8 cellular contexts compared by ENCODE assay signal in genomic region chr11:14892577-14892976, GRCh38. TPM values are rescaled to one million over a fixed set of nuclear protein-coding genes. Genes with fewer than 3 reads are reported as not detected.
DNase-seq lines count a peak whose midpoint lies in the region; ATAC-seq, FAIRE-seq and TF ChIP-seq lines count a peak whose summit lies in the region.

No MANE protein-coding gene starts in this region.

- intact Hi-C loops in activated B cell treated with CpG ODN at 0.5 μM for 24 hours (cut with micrococcal nuclease) = loop anchor here (1.0 to 5.0 kb wide), 8 partner anchors 80 to 1615 kb away; partner anchors contain the start of genes BMAL1, CALCA and FAR1

- no peaks in the 10 kb centered on the region for H3K36me3 ChIP-seq in skeletal muscle tissue (ENCODE audit: control insufficient read depth in 3 of 3, insufficient read depth in 3 of 3, low read length in 3 of 3)
- H3K36me3 ChIP-seq in small intestine (ENCODE audit: control insufficient read depth in 2 of 2, insufficient read depth in 2 of 2, low read length in 2 of 2) = no peaks in the 10 kb centered on the region

- H3K56ac ChIP-seq in H9 (ENCODE audit: insufficient read length, low read depth, low read length) = no peak overlapping the region

- H2BK120ac ChIP-seq in H9 (ENCODE audit: low read depth, low read length, poor library complexity, severe bottlenecking) = no peak overlapping the region

- peaks cover 11 to 13% of the 10 kb centered on the region in 2 experiments for H3K4me1 Mint-ChIP-seq in H9
- peaks cover 26% of the 10 kb centered on the region for H3K4me1 Mint-ChIP-seq in activated B cell treated with CpG ODN at 0.5 μM for 24 hours
- peaks cover 8% of the 10 kb centered on the region for H3K4me1 Mint-ChIP-seq in glutamatergic neuron (ENCODE audit: low read depth, unreplicated experiment)

- H3K27ac Mint-ChIP-seq in H9 = no peak overlapping the region
- peak overlapping the region; percentile 76 for H3K27ac Mint-ChIP-seq in activated B cell treated with CpG ODN at 0.5 μM for 24 hours
- no peak overlapping the region for H3K27ac Mint-ChIP-seq in glutamatergic neuron (ENCODE audit: unreplicated experiment)

- no peak for TF ChIP-seq CTCF in H9 (conservative IDR thresholded peaks at IDR 0.05)
- TF ChIP-seq CTCF in activated B cell treated with CpG ODN at 0.5 μM for 24 hours (IDR thresholded peaks at IDR 0.05) = no peak
- TF ChIP-seq CTCF in glutamatergic neuron (IDR thresholded peaks at IDR 0.05; ENCODE audit: partially characterized antibody, unreplicated experiment) = no peak

- no peak overlapping the region for H2AFZ ChIP-seq in H9 (ENCODE audit: low read length)

- ATAC-seq in activated B cell treated with CpG ODN at 0.5 μM for 24 hours (ENCODE audit: low read depth) = no peak
- ATAC-seq in HG02642 (IDR thresholded peaks at IDR 0.05; ENCODE audit: poor library complexity, unreplicated experiment) = no peak
- no peak for ATAC-seq in HG03135 (IDR thresholded peaks at IDR 0.05; ENCODE audit: unreplicated experiment)
- no peak for ATAC-seq in HG02938 (IDR thresholded peaks at IDR 0.05; ENCODE audit: unreplicated experiment)

- no peaks in the 10 kb centered on the region for H3K79me1 ChIP-seq in H9 (ENCODE audit: insufficient read depth, low read depth, low read length, poor library complexity, severe bottlenecking)

- H3K9me3 Mint-ChIP-seq in H9 (peaks cover 3 to 13% of the 10 kb centered on the region in 2 experiments; a peak in 3 of 5 replicates), activated B cell treated with CpG ODN at 0.5 μM for 24 hours (no peaks in the 10 kb centered on the region), glutamatergic neuron (ENCODE audit: unreplicated experiment) (peaks cover 5% of the 10 kb centered on the region)

- H3K4ac ChIP-seq in H9 (ENCODE audit: low read depth, low read length) = no peak overlapping the region

- CTCF ChIA-PET in activated B cell treated with CpG ODN at 0.5 μM for 24 hours (lab: Charles Lee) = interaction anchor here (1.0 to 4.7 kb wide), 3 partner anchors 10 to 333 kb away, joined by 4 to 73 read pairs (median 11); no protein-coding TSS in a partner anchor

- no peaks in the 10 kb centered on the region; a peak in 2 of 7 replicates for H3K36me3 Mint-ChIP-seq in H9 (ENCODE audit: insufficient read depth in 1 of 3, low read depth in 3 of 3)
- peaks cover 7% of the 10 kb centered on the region for H3K36me3 Mint-ChIP-seq in activated B cell treated with CpG ODN at 0.5 μM for 24 hours (ENCODE audit: low read depth)
- H3K36me3 Mint-ChIP-seq in glutamatergic neuron (ENCODE audit: unreplicated experiment) = no peaks in the 10 kb centered on the region

- no peak overlapping the region for H3K14ac ChIP-seq in H9 (ENCODE audit: insufficient read depth, low read length)

- POLR2A ChIA-PET in activated B cell treated with CpG ODN at 0.5 μM for 24 hours (lab: Charles Lee) = interaction anchor here (1.3 to 3.4 kb wide), 13 partner anchors 11 to 1225 kb away, joined by 3 to 58 read pairs (median 13); partner anchors contain the start of genes COPB1, FAR1, PDE3B and PSMA1

- H3K23me2 ChIP-seq in H9 (ENCODE audit: insufficient read length, low read depth, low read length, poor library complexity, severe bottlenecking) = peaks cover 5% of the 10 kb centered on the region

- H2BK5ac ChIP-seq in H9 (ENCODE audit: insufficient read length, low read length) = no peak overlapping the region

- H3K27me3 ChIP-seq in H9 (ENCODE audit: insufficient read depth, low read length) = no peaks in the 10 kb centered on the region
- no peaks in the 10 kb centered on the region for H3K27me3 ChIP-seq in skeletal muscle tissue (ENCODE audit: control insufficient read depth in 3 of 3, insufficient read depth in 3 of 3, low read length in 3 of 3)
- no peaks in the 10 kb centered on the region for H3K27me3 ChIP-seq in small intestine (ENCODE audit: control insufficient read depth in 2 of 2, insufficient read depth in 2 of 2, low read length in 2 of 2)

- H3K23ac ChIP-seq in H9 (ENCODE audit: insufficient read length, low read depth, low read length) = no peak overlapping the region

- WGBS in H9 (ENCODE audit: extremely low coverage, insufficient read length, low lambda C conversion rate) = no CpG with 5 or more reads among the region's 2 CpGs
- 60 to 84% (median 66%) methylated on average over 2 of the region's 2 CpGs for WGBS in small intestine, 3 donors

- H2BK12ac ChIP-seq in H9 (ENCODE audit: insufficient read length, low read depth, low read length) = no peak overlapping the region

- no peak overlapping the region for H2BK15ac ChIP-seq in H9 (ENCODE audit: low read depth, low read length)

- H3K18ac ChIP-seq in H9 (ENCODE audit: insufficient read length, low read depth, low read length) = no peak overlapping the region

- peaks cover 24% of the 10 kb centered on the region for H3K27me3 Mint-ChIP-seq in H9 (ENCODE audit: low read depth)
- peaks cover 2% of the 10 kb centered on the region for H3K27me3 Mint-ChIP-seq in activated B cell treated with CpG ODN at 0.5 μM for 24 hours
- H3K27me3 Mint-ChIP-seq in glutamatergic neuron (ENCODE audit: unreplicated experiment) = peaks cover 1% of the 10 kb centered on the region

- no peak overlapping the region for H3T11ph ChIP-seq in H9 (ENCODE audit: low read length)

- no peaks in the 10 kb centered on the region for H4K20me1 ChIP-seq in H9 (ENCODE audit: control insufficient read depth, insufficient read depth, insufficient read length)

- no peaks in the 10 kb centered on the region; the same call in 1 of the 2 replicates for H3K4me1 ChIP-seq in H9 (ENCODE audit: insufficient read depth, low read length)
- peaks cover 5 to 9% (median 7%) of the 10 kb centered on the region in 3 donors for H3K4me1 ChIP-seq in skeletal muscle tissue (ENCODE audit: control insufficient read depth in 3 of 3, insufficient read depth in 3 of 3, low read length in 3 of 3)
- peaks cover 2% of the 10 kb centered on the region in 2 donors for H3K4me1 ChIP-seq in small intestine (ENCODE audit: control insufficient read depth in 2 of 2, insufficient read depth in 1 of 2, low read depth in 1 of 2, low read length in 1 of 2)

- H3K4me3 ChIP-seq in skeletal muscle tissue (ENCODE audit: low read length in 3 of 3) = peak overlapping the region; percentile 82 to 88 (median 85)
- H3K4me3 ChIP-seq in small intestine (ENCODE audit: low read depth in 1 of 2, low read length in 2 of 2) = no peak overlapping the region

- H3K79me2 ChIP-seq in H9 (ENCODE audit: insufficient read depth, low read length) = no peaks in the 10 kb centered on the region

- no peaks in the 10 kb centered on the region for H3K9me3 ChIP-seq in H9 (ENCODE audit: control insufficient read depth, low read depth, low read length)
- no peaks in the 10 kb centered on the region for H3K9me3 ChIP-seq in skeletal muscle tissue (ENCODE audit: control insufficient read depth in 3 of 3, low read length in 3 of 3)
- H3K9me3 ChIP-seq in small intestine (ENCODE audit: control insufficient read depth, low read depth) = no peaks in the 10 kb centered on the region

- no peak overlapping the region for H3K4me2 ChIP-seq in H9 (ENCODE audit: insufficient read depth, insufficient read length, low read length)

- DNase-seq in H9 (no peak), activated B cell treated with CpG ODN at 0.5 μM for 24 hours (no peak), glutamatergic neuron (no peak), small intestine (no peak)

- FAIRE-seq in small intestine (lab: Jason Lieb, UNC) = no peak

- H3K4me3 Mint-ChIP-seq in H9 (peak overlapping the region; percentile 54 to 70; a peak in 4 of 5 replicates), activated B cell treated with CpG ODN at 0.5 μM for 24 hours (peak overlapping the region; percentile 87), glutamatergic neuron (ENCODE audit: unreplicated experiment) (peak overlapping the region; percentile 67)

- no peak overlapping the region for H2BK20ac ChIP-seq in H9 (ENCODE audit: low read depth, low read length, poor library complexity, severe bottlenecking)

- no peak overlapping the region for H3K9ac ChIP-seq in H9 (ENCODE audit: extremely low read depth, insufficient read length, low read length)
- peak overlapping the region; percentile 24 to 81 (median 81) for H3K9ac ChIP-seq in skeletal muscle tissue (ENCODE audit: low read depth in 1 of 3, low read length in 3 of 3)

- H4K91ac ChIP-seq in H9 (ENCODE audit: insufficient read length, low read depth, low read length) = no peak overlapping the region

- H4K5ac ChIP-seq in H9 (ENCODE audit: insufficient read length, low read depth, low read length) = no peak overlapping the region

- H2AK5ac ChIP-seq in H9 (ENCODE audit: insufficient read length, low read length) = no peak overlapping the region

- H3K27ac ChIP-seq in H9 (ENCODE audit: insufficient read length, low read depth, low read length) = no peak overlapping the region
- H3K27ac ChIP-seq in skeletal muscle tissue (ENCODE audit: low read depth, low read length) = no peak overlapping the region
- peak overlapping the region in 1 of 2 donors; percentile 92 for H3K27ac ChIP-seq in small intestine (ENCODE audit: low read depth in 1 of 2, low read length in 1 of 2)

- H4K8ac ChIP-seq in H9 (replicated peaks; ENCODE audit: insufficient read length, low read depth, low read length) = no peak overlapping the region

RNA-seq across cellular contexts. Expression of gene CYP2R1, which starts 0.5 kb away (rescaled TPM):
- total RNA-seq in H9 (2021) (8.8 and 10.3 TPM in 2 replicates), activated B cell treated with CpG ODN at 0.5 μM for 24 hours (20.1 and 22.0 TPM in 2 replicates), glutamatergic neuron (ENCODE audit: unreplicated experiment) (23.5 TPM), skeletal muscle tissue (9.9 TPM)
- 10 to 100 TPM; 17.5 to 53.2 (median 34.0) TPM for polyA plus RNA-seq in small intestine

Comparison
In these comparisons a context has a peak if more than half of its experiments do, and no peak if none do; other contexts are left out.
1. H3K4me3 ChIP-seq: peak in skeletal muscle tissue (3 of 3); none in small intestine (0 of 2).
2. Peak in every context shown above with its lines, with median percentiles within 50 percentile points of each other: H3K4me3 Mint-ChIP-seq.